8 cellular contexts compared by ENCODE assay signal in the genomic region with DNA sequence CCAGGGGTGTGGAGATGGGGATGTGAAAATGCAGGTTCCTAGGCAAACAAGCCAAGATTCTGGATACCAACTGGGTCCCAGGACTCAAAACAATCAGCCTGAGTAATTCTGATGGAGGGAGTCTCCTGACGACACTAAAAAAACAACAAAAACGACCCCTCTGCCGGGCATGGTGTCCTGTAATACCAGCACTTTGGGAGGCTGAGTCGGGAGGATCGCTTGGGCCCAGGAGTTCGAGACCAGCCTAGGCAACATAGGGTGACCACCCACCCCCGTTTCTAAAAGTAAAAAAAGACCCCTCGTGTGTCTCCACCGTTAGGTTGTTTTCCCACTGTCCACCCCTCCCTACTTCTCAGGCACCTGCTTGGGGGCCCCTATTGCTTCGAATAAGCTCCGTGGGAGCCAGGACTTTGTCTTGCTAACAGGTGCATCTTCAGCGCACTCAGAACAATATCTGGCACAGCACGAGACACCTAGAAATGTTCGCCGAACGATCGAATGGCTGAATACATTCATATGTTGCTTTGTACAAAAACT. TPM values are rescaled to one million over a fixed set of nuclear protein-coding genes. Genes with fewer than 3 reads are reported as not detected.
DNase-seq lines count a peak whose midpoint lies in the region; ATAC-seq and TF ChIP-seq lines count a peak whose summit lies in the region.

No MANE protein-coding gene starts in this region.

- intact Hi-C loops in uterus (cut with DNase I; ENCODE audit: low total_unique reads) = no loop called here

- WGBS in mesenchymal stem cell = 18% methylated on average over 17 of the region's 17 CpGs

- H3K4me2 ChIP-seq in mesenchymal stem cell (ENCODE audit: low read length, poor library complexity, severe bottlenecking) = peak overlapping the region; percentile 98

- H3K79me1 ChIP-seq in mesenchymal stem cell (replicated peaks; ENCODE audit: low read length, poor library complexity, severe bottlenecking) = peaks cover 22% of the 10 kb centered on the region

- DNase-seq in stimulated activated CD4-positive, alpha-beta T cell treated with anti-CD3 and anti-CD28 coated beads, Interleukin-15, amount 100 ng/mL, for 24 hours = peak; percentile 23
- DNase-seq in stimulated activated CD4-positive, alpha-beta T cell treated with anti-CD3 and anti-CD28 coated beads, Interleukin-4, amount 100 ng/mL, for 4 hours = no peak
- DNase-seq in astrocyte of the cerebellum (ENCODE audit: low read depth) (no peak), mesenchymal stem cell (no peak), uterus (no peak), NCI-H2196 treated with DMSO at 0.1 percent for 48 hours (lab: John Stamatoyannopoulos, UW; ENCODE audit: unreplicated experiment) (no peak)

- H3K14ac ChIP-seq in mesenchymal stem cell (ENCODE audit: low read length in 2 of 2) = peak overlapping the region; percentile 18 to 98

- ATAC-seq in HG03469 (IDR thresholded peaks at IDR 0.05; ENCODE audit: unreplicated experiment) (no peak), GM21515 (IDR thresholded peaks at IDR 0.05; ENCODE audit: unreplicated experiment) (no peak)

- H3K4me1 ChIP-seq in mesenchymal stem cell (ENCODE audit: control insufficient read depth, insufficient read depth, low read depth, low read length) = peaks cover 7% of the 10 kb centered on the region
- H3K4me1 ChIP-seq in uterus = peaks cover 6 to 10% of the 10 kb centered on the region in 2 donors

- TF ChIP-seq CTCF in astrocyte of the cerebellum (IDR thresholded peaks at IDR 0.05; ENCODE audit: low read depth, low read length, missing control alignments) (no peak), uterus (IDR thresholded peaks at IDR 0.05) (no peak)

- peak overlapping the region; percentile 93 to 99 for H3K4ac ChIP-seq in mesenchymal stem cell (ENCODE audit: low read depth in 1 of 2, low read length in 2 of 2)

- H2BK15ac ChIP-seq in mesenchymal stem cell (ENCODE audit: low read depth, poor library complexity, severe bottlenecking) = no peak overlapping the region

- H2BK120ac ChIP-seq in mesenchymal stem cell (ENCODE audit: low read depth, low read length) = no peak overlapping the region

- H3K9me3 ChIP-seq in mesenchymal stem cell (ENCODE audit: control insufficient read depth, low read length) (no peaks in the 10 kb centered on the region), uterus (no peaks in the 10 kb centered on the region)

- TF ChIP-seq POLR2A in uterus (IDR thresholded peaks at IDR 0.05) = no peak

- in situ Hi-C loops in astrocyte of the cerebellum (cut with HindIII; ENCODE audit: low sequenced_read_pairs) = no loop called here

- H3K36me3 ChIP-seq in mesenchymal stem cell (ENCODE audit: control insufficient read depth in 1 of 2, insufficient read depth in 2 of 2, low read depth in 1 of 2, low read length in 2 of 2) = peaks cover 7 to 31% of the 10 kb centered on the region in 2 experiments
- no peaks in the 10 kb centered on the region for H3K36me3 ChIP-seq in uterus

- H2AK5ac ChIP-seq in mesenchymal stem cell (ENCODE audit: low read length, severe bottlenecking) = peak overlapping the region; percentile 79

- H2BK12ac ChIP-seq in mesenchymal stem cell (ENCODE audit: low read length in 2 of 2) = no peak overlapping the region

- H3K23ac ChIP-seq in mesenchymal stem cell (ENCODE audit: low read length in 2 of 2) = no peak overlapping the region

- H3K9ac ChIP-seq in mesenchymal stem cell (ENCODE audit: low read length) = peak overlapping the region; percentile 96

- H2BK5ac ChIP-seq in mesenchymal stem cell (ENCODE audit: low read depth, low read length, poor library complexity, severe bottlenecking) = no peak overlapping the region

- H4K8ac ChIP-seq in mesenchymal stem cell (ENCODE audit: low read length) = peak overlapping the region; percentile 29

- peak overlapping the region; percentile 90 for H3K4me3 ChIP-seq in astrocyte of the cerebellum (ENCODE audit: low read depth, low read length)
- peak overlapping the region; percentile 90 to 95 for H3K4me3 ChIP-seq in mesenchymal stem cell (ENCODE audit: insufficient read depth in 1 of 2, low read depth in 1 of 2, low read length in 2 of 2)
- H3K4me3 ChIP-seq in uterus = peak overlapping the region; percentile 69 to 75

- H3K27me3 ChIP-seq in mesenchymal stem cell (ENCODE audit: control insufficient read depth in 1 of 2, insufficient read depth in 1 of 2, low read length in 2 of 2) (no peaks in the 10 kb centered on the region), uterus (no peaks in the 10 kb centered on the region)

- no peak overlapping the region for H4K91ac ChIP-seq in mesenchymal stem cell (ENCODE audit: low read length)

- peak overlapping the region; percentile 71 to 97 for H3K18ac ChIP-seq in mesenchymal stem cell (ENCODE audit: low read depth in 1 of 2, low read length in 2 of 2)

- H3K27ac ChIP-seq in mesenchymal stem cell (ENCODE audit: low read length, poor library complexity, severe bottlenecking) (peak overlapping the region; percentile 92), uterus (peak overlapping the region; percentile 91 to 95)

- peak overlapping the region; percentile 88 for H2AFZ ChIP-seq in mesenchymal stem cell (ENCODE audit: low read depth, low read length)

RNA-seq across cellular contexts. Expression of gene NRF1, which starts 0.7 kb away (rescaled TPM):
- 4.4 TPM for polyA plus RNA-seq in mesenchymal stem cell (2013, experiment 1 of 2)
- polyA plus RNA-seq in mesenchymal stem cell (2013, experiment 2 of 2) = 4.3 TPM
- total RNA-seq in uterus = 10 to 100 TPM; 18.2 to 56.5 (median 40.4) TPM
